Comparison of ENCODE assay signal across 10 cellular contexts in the genomic region with DNA sequence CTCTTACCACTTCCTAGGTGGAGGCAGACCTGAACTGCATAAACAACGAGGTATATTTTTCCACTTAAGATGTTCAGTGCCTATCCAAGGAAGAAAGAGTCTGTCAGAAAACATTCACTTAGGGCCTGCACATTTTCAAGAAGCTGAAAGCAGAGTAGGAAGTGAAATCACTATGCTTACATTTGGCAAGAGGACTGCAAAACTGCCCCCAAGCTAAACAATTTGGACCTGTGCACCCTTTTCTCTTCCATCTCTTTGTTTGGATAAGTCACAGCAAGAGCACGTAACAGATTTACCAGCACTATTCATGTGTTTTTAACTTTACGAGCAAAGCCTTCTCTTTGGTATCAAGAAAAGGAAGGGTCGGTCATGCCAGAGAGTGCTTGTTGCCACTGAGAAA. TPM values are rescaled to one million over a fixed set of nuclear protein-coding genes. Genes with fewer than 3 reads are reported as not detected.
DNase-seq lines count a peak whose midpoint lies in the region; ATAC-seq and TF ChIP-seq lines count a peak whose summit lies in the region.
"Had no signal": no experiment of that assay in that cellular context is flagged by ENCODE, and none has a peak within 500 bp of the region (broad histone marks: within the 10 kb centered on the region; RNA-seq: fewer than 3 reads in every experiment).

No MANE protein-coding gene starts in this region.

- H3K9me3 ChIP-seq in PC-3 (ENCODE audit: low read length) = no peaks in the 10 kb centered on the region
- H3K9me3 ChIP-seq: pancreas had no signal

- no peaks in the 10 kb centered on the region for H3K9me2 ChIP-seq in PC-3 (replicated peaks; ENCODE audit: low read length)

- peak overlapping the region; percentile 66 to 68 for H3K4me3 Mint-ChIP-seq in stimulated activated naive B cell treated with anti-CD40 and anti-IgM and Interleukin-4, amounts not matched to agents 10 μg/mL and 1 μg/mL and 100 μg/mL, for 72 hours

- H3K36me3 Mint-ChIP-seq in stimulated activated naive B cell treated with anti-CD40 and anti-IgM and Interleukin-4, amounts not matched to agents 10 μg/mL and 1 μg/mL and 100 μg/mL, for 72 hours = peaks cover 0 to 3% of the 10 kb centered on the region in 2 donors

- intact Hi-C loops in PC-3 (cut with micrococcal nuclease) = no loop called here

- peak overlapping the region; percentile 99 for H3K27ac Mint-ChIP-seq in stimulated activated naive B cell treated with anti-CD40 and anti-IgM and Interleukin-4, amounts not matched to agents 10 μg/mL and 1 μg/mL and 100 μg/mL, for 72 hours

- no peaks in the 10 kb centered on the region for H3K27me3 Mint-ChIP-seq in stimulated activated naive B cell treated with anti-CD40 and anti-IgM and Interleukin-4, amounts not matched to agents 10 μg/mL and 1 μg/mL and 100 μg/mL, for 72 hours

- no peak overlapping the region for H3K4me2 ChIP-seq in PC-3 (ENCODE audit: low read length)

- peaks cover 59 to 88% of the 10 kb centered on the region in 2 donors for H3K4me1 Mint-ChIP-seq in stimulated activated naive B cell treated with anti-CD40 and anti-IgM and Interleukin-4, amounts not matched to agents 10 μg/mL and 1 μg/mL and 100 μg/mL, for 72 hours

- CTCF ChIA-PET in PC-3 (lab: Charles Lee) = no interaction called here

- no peak overlapping the region for H3K9ac ChIP-seq in PC-3 (ENCODE audit: low read length)

- H3K79me2 ChIP-seq in PC-3 (ENCODE audit: low read length) = no peaks in the 10 kb centered on the region

- no peaks in the 10 kb centered on the region for H3K27me3 ChIP-seq in PC-3 (ENCODE audit: low read length)
- H3K27me3 ChIP-seq: pancreas had no signal

- DNase-seq in PC-3 = peak; percentile 11
- no peak for DNase-seq in stimulated activated naive B cell treated with anti-CD40 and anti-IgM and Interleukin-4, amounts not matched to agents 10 μg/mL and 1 μg/mL and 100 μg/mL, for 72 hours
- DNase-seq in NCI-H82 (lab: John Stamatoyannopoulos, UW) = no peak
- no peak for DNase-seq in NCI-H748 (lab: John Stamatoyannopoulos, UW; ENCODE audit: unreplicated experiment)
- DNase-seq: KG1, pancreas had no signal

- no peaks in the 10 kb centered on the region for H3K36me3 ChIP-seq in PC-3 (ENCODE audit: low read depth, low read length)
- H3K36me3 ChIP-seq: pancreas had no signal

- no peak for TF ChIP-seq CTCF in PC-3 (conservative IDR thresholded peaks at IDR 0.05; ENCODE audit: low read depth, low read length)

- no peak overlapping the region for H3K27ac ChIP-seq in PC-3 (ENCODE audit: low read length)
- H3K27ac ChIP-seq: pancreas had no signal

- no peaks in the 10 kb centered on the region for H4K20me1 ChIP-seq in PC-3 (ENCODE audit: low read length)

- H2AFZ ChIP-seq in PC-3 (ENCODE audit: low read length) = no peak overlapping the region

- no peak overlapping the region for H3K4me3 ChIP-seq in PC-3 (ENCODE audit: low read length)
- H3K4me3 ChIP-seq: pancreas had no signal

- peaks cover 4% of the 10 kb centered on the region for H3K4me1 ChIP-seq in PC-3 (ENCODE audit: insufficient read depth, low read length)
- H3K4me1 ChIP-seq: pancreas had no signal

- BruUV-seq in PC-3 (replicated peaks; lab: Mats Ljungman, UMichigan) = no TSS peak

- H3K9me3 Mint-ChIP-seq in stimulated activated naive B cell treated with anti-CD40 and anti-IgM and Interleukin-4, amounts not matched to agents 10 μg/mL and 1 μg/mL and 100 μg/mL, for 72 hours = peaks cover 3 to 4% of the 10 kb centered on the region in 2 donors

- H3F3A ChIP-seq in PC-3 (ENCODE audit: low read length, unreplicated experiment) = no peaks in the 10 kb centered on the region

- POLR2A ChIA-PET in PC-3 (lab: Charles Lee; ENCODE audit: unreplicated experiment) = no interaction called here

- ATAC-seq in GM19023 (IDR thresholded peaks at IDR 0.05; ENCODE audit: unreplicated experiment) (peak; percentile 28), HG02938 (IDR thresholded peaks at IDR 0.05; ENCODE audit: unreplicated experiment) (peak; percentile 20), PC-3 (no peak), HG03039 (IDR thresholded peaks at IDR 0.05; ENCODE audit: unreplicated experiment) (no peak)
- peak; percentile 31 to 39 for ATAC-seq in stimulated activated naive B cell treated with anti-CD40 and anti-IgM and Interleukin-4, amounts not matched to agents 10 μg/mL and 1 μg/mL and 100 μg/mL, for 72 hours (replicated peaks)
- ATAC-seq: pancreas, Right ventricle myocardium inferior had no signal

RNA-seq across cellular contexts. Expression of a gene that starts 13.2 kb away (rescaled TPM):
- total RNA-seq in PC-3 (2014; rRNA removed) = 1.9 and 3.1 TPM in 2 replicates

Comparison
In these comparisons a context has a peak if more than half of its experiments do, and no peak if none do; other contexts are left out.
1. ATAC-seq: peak in GM19023 (single experiment), HG02938 (single experiment) and stimulated activated naive B cell treated with anti-CD40 and anti-IgM and Interleukin-4, amounts not matched to agents 10 μg/mL and 1 μg/mL and 100 μg/mL, for 72 hours (2 of 2); none in PC-3 (single experiment) and HG03039 (single experiment).